ENCODE assay signal across 8 cellular contexts in genomic region chr7:134992626-134993179, GRCh38. TPM values are rescaled to one million over a fixed set of nuclear protein-coding genes. Genes with fewer than 3 reads are reported as not detected.
DNase-seq lines count a peak whose midpoint lies in the region; ATAC-seq and TF ChIP-seq lines count a peak whose summit lies in the region.

No MANE protein-coding gene starts in this region.

- H3K27ac Mint-ChIP-seq in IgD-negative memory B cell: peak overlapping the region in 2 of 3 donors; percentile 12 to 87

- peak; percentile 73 for ATAC-seq in GM21390 (IDR thresholded peaks at IDR 0.05; ENCODE audit: unreplicated experiment)

- peaks cover 14 to 25% (median 17%) of the 10 kb centered on the region in 3 donors for H3K4me1 Mint-ChIP-seq in IgD-negative memory B cell

- TF ChIP-seq CTCF in GM12864 (IDR thresholded peaks at IDR 0.05; ENCODE audit: low read depth, low read length, missing control alignments): no peak

- H3K4me3 Mint-ChIP-seq in IgD-negative memory B cell: peak overlapping the region in 2 of 4 donors; percentile 5 to 18

- peak; percentile 82 for DNase-seq in GM12864 (ENCODE audit: low read depth)
- peak; percentile 9 for DNase-seq in germinal center (ENCODE audit: low spot score)
- DNase-seq in NCI-H510A treated with DMSO at 0.1 percent for 48 hours (lab: John Stamatoyannopoulos, UW): no peak
- no peak for DNase-seq in ACHN
- no peak for DNase-seq in EL
- DNase-seq in HK-2 (ENCODE audit: unreplicated experiment): no peak

- H3K27me3 Mint-ChIP-seq in IgD-negative memory B cell: no peaks in the 10 kb centered on the region

- peaks cover 4% of the 10 kb centered on the region for H3K36me3 Mint-ChIP-seq in IgD-negative memory B cell

- no peaks in the 10 kb centered on the region for H3K9me3 Mint-ChIP-seq in IgD-negative memory B cell

- in situ Hi-C loops in ACHN (cut with HindIII; ENCODE audit: low pct_ligation_motif_present, low pct_unique_long_range_greater_than_20kb, low sequenced_read_pairs): loop anchor here (25.0 kb wide), 1 partner anchor 170 kb away; the partner anchor contains the start of gene CYREN

- no peak overlapping the region; the same call in 1 of the 2 replicates for H3K4me3 ChIP-seq in GM12864 (ENCODE audit: low read depth, low read length)

RNA-seq across cellular contexts. Expression of gene AGBL3, which starts 6.4 kb away (rescaled TPM):
- 1.3 TPM for polyA plus RNA-seq in IgD-negative memory B cell

Comparison
In these comparisons a context has a peak if more than half of its experiments do, and no peak if none do; other contexts are left out.
1. DNase-seq: peak in GM12864 (single experiment) and germinal center (single experiment); none in NCI-H510A treated with DMSO at 0.1 percent for 48 hours (single experiment), ACHN (single experiment), EL (single experiment) and HK-2 (single experiment).